ENCODE assay signal across 26 cellular contexts in the genomic region with DNA sequence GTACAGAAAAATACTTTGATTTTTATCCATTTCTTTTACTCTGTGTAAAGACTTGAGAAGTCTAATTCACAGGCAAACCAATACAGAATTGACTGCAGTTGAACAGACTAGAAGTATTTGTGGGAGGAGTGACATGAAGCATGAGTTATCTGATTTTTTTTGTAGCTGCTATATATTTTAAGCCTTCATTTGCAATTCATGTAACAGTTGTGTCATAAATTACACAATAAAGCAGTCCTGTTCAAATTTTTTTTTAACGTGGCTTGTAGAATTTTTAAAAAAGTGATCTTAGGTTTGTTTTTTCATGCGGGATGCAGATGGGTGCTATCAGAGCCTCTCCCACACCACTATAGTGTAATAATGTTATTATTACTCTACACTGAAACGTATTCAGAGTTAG. TPM values are rescaled to one million over a fixed set of nuclear protein-coding genes. Genes with fewer than 3 reads are reported as not detected.
DNase-seq lines count a peak whose midpoint lies in the region; ATAC-seq and TF ChIP-seq lines count a peak whose summit lies in the region.
"Had no signal": no experiment of that assay in that cellular context is flagged by ENCODE, and none has a peak within 500 bp of the region (broad histone marks: within the 10 kb centered on the region; RNA-seq: fewer than 3 reads in every experiment).

No MANE protein-coding gene starts in this region.

- H3K4me3 ChIP-seq in MM.1S (ENCODE audit: low read length) (no peak overlapping the region), adipocyte (ENCODE audit: low read length) (no peak overlapping the region), aorta (ENCODE audit: low read length in 2 of 2) (no peak overlapping the region)
- H3K4me3 ChIP-seq: BLaER1, dorsolateral prefrontal cortex, lower lobe of right lung, pancreas, right lobe of liver, uterus had no signal

- peaks cover 25% of the 10 kb centered on the region for H3K4me1 Mint-ChIP-seq in activated CD8-positive, alpha-beta memory T cell treated with anti-CD3 and anti-CD28 coated beads, Interleukin-2, amount 10 ng/mL, durations not matched to agents 7 days and 5 days
- H3K4me1 Mint-ChIP-seq in osteocyte (ENCODE audit: unreplicated experiment): peaks cover 28% of the 10 kb centered on the region
- H3K4me1 Mint-ChIP-seq in activated T-helper 2 cell treated with anti-CD3 and anti-CD28 coated beads, Interferon-gamma antibody, Interleukin-2, Interleukin-4, amounts not matched to agents 10 μg/mL and 5 μg/mL and 100 μg/mL, durations not matched to agents 14 hours and 24 hours and 36 hours (ENCODE audit: low read depth): peaks cover 15% of the 10 kb centered on the region

- no peak for TF ChIP-seq CTCF in MM.1S (IDR thresholded peaks at IDR 0.05; ENCODE audit: low read length)
- TF ChIP-seq CTCF in osteocyte (IDR thresholded peaks at IDR 0.05): no peak

- 0 out of 2 replicates have a peak overlapping the region, but pooled peaks have one; percentile 19 for H3K27ac ChIP-seq in MM.1S (ENCODE audit: low read length)
- no peak overlapping the region for H3K27ac ChIP-seq in aorta (ENCODE audit: low read depth in 1 of 2, low read length in 2 of 2)
- H3K27ac ChIP-seq: BLaER1, lower lobe of right lung, pancreas, right lobe of liver had no signal

- H3K9me2 ChIP-seq in MM.1S (replicated peaks; ENCODE audit: insufficient read depth, low read length): no peaks in the 10 kb centered on the region

- H3K9me3 ChIP-seq in MM.1S (replicated peaks; ENCODE audit: insufficient read depth, low read length): no peaks in the 10 kb centered on the region
- H3K9me3 ChIP-seq in adipocyte (ENCODE audit: control insufficient read depth, low read length): no peaks in the 10 kb centered on the region
- H3K9me3 ChIP-seq in aorta (ENCODE audit: control insufficient read depth, low read length): no peaks in the 10 kb centered on the region
- H3K9me3 ChIP-seq: BLaER1, lower lobe of right lung, pancreas, right lobe of liver, uterus had no signal

- no peak for ATAC-seq in activated CD8-positive, alpha-beta memory T cell treated with anti-CD3 and anti-CD28 coated beads, Interleukin-2, amount 10 ng/mL, durations not matched to agents 7 days and 5 days
- no peak for ATAC-seq in aorta (ENCODE audit: low FRiP score)
- ATAC-seq: lower lobe of right lung, pancreas, PC-3, right lobe of liver had no signal

- no peaks in the 10 kb centered on the region for H4K20me1 ChIP-seq in MM.1S (ENCODE audit: insufficient read depth, low read length)

- H3K9ac ChIP-seq in MM.1S (ENCODE audit: low read length) (no peak overlapping the region), adipocyte (ENCODE audit: low read length) (peak overlapping the region; percentile 11)
- H3K9ac ChIP-seq: BLaER1 had no signal

- H3K4me3 Mint-ChIP-seq in activated CD8-positive, alpha-beta memory T cell treated with anti-CD3 and anti-CD28 coated beads, Interleukin-2, amount 10 ng/mL, durations not matched to agents 7 days and 5 days: no peak overlapping the region
- H3K4me3 Mint-ChIP-seq in osteocyte (ENCODE audit: unreplicated experiment): no peak overlapping the region
- no peak overlapping the region for H3K4me3 Mint-ChIP-seq in activated T-helper 2 cell treated with anti-CD3 and anti-CD28 coated beads, Interferon-gamma antibody, Interleukin-2, Interleukin-4, amounts not matched to agents 10 μg/mL and 5 μg/mL and 100 μg/mL, durations not matched to agents 14 hours and 24 hours and 36 hours (ENCODE audit: low read depth)

- H3K27me3 ChIP-seq in MM.1S (replicated peaks; ENCODE audit: insufficient read depth, low read length) (no peaks in the 10 kb centered on the region), adipocyte (replicated peaks; ENCODE audit: control insufficient read depth, insufficient read depth, low read length) (no peaks in the 10 kb centered on the region), aorta (ENCODE audit: control insufficient read depth in 1 of 2, insufficient read depth in 2 of 2, low read length in 1 of 2) (no peaks in the 10 kb centered on the region)
- H3K27me3 ChIP-seq: BLaER1, dorsolateral prefrontal cortex, pancreas, right lobe of liver, uterus had no signal

- peak overlapping the region; percentile 15 for H3K27ac Mint-ChIP-seq in activated CD8-positive, alpha-beta memory T cell treated with anti-CD3 and anti-CD28 coated beads, Interleukin-2, amount 10 ng/mL, durations not matched to agents 7 days and 5 days
- peak overlapping the region; percentile 13 for H3K27ac Mint-ChIP-seq in osteocyte (ENCODE audit: unreplicated experiment)
- H3K27ac Mint-ChIP-seq in activated T-helper 2 cell treated with anti-CD3 and anti-CD28 coated beads, Interferon-gamma antibody, Interleukin-2, Interleukin-4, amounts not matched to agents 10 μg/mL and 5 μg/mL and 100 μg/mL, durations not matched to agents 14 hours and 24 hours and 36 hours: no peak overlapping the region

- H3K4me1 ChIP-seq in MM.1S (ENCODE audit: low read length): peaks cover 31% of the 10 kb centered on the region
- peaks cover 52% of the 10 kb centered on the region for H3K4me1 ChIP-seq in adipocyte (ENCODE audit: control insufficient read depth, insufficient read depth, low read length)
- H3K4me1 ChIP-seq in aorta (ENCODE audit: control insufficient read depth in 1 of 2, insufficient read depth in 2 of 2, low read length in 2 of 2): no peaks in the 10 kb centered on the region

- intact Hi-C loops in aorta (cut with DNase I): loop anchor here in 1 of 2 donors (10.0 kb wide), 1 partner anchor 65 kb away; the partner anchor contains the start of gene LTC4S
- intact Hi-C loops in activated T-helper 2 cell treated with anti-CD3 and anti-CD28 coated beads, Interferon-gamma antibody, Interleukin-2, Interleukin-4, amounts not matched to agents 10 μg/mL and 5 μg/mL and 100 μg/mL, durations not matched to agents 14 hours and 24 hours and 36 hours (cut with micrococcal nuclease): loop anchor here (10.0 kb wide), 1 partner anchor 175 kb away; the partner anchor contains the start of gene RUFY1

- H3K36me3 Mint-ChIP-seq in activated CD8-positive, alpha-beta memory T cell treated with anti-CD3 and anti-CD28 coated beads, Interleukin-2, amount 10 ng/mL, durations not matched to agents 7 days and 5 days: peaks cover 32% of the 10 kb centered on the region
- H3K36me3 Mint-ChIP-seq in osteocyte (ENCODE audit: unreplicated experiment): peaks cover 38% of the 10 kb centered on the region
- peaks cover 73% of the 10 kb centered on the region for H3K36me3 Mint-ChIP-seq in activated T-helper 2 cell treated with anti-CD3 and anti-CD28 coated beads, Interferon-gamma antibody, Interleukin-2, Interleukin-4, amounts not matched to agents 10 μg/mL and 5 μg/mL and 100 μg/mL, durations not matched to agents 14 hours and 24 hours and 36 hours (ENCODE audit: low read depth)

- no peak for DNase-seq in activated CD8-positive, alpha-beta memory T cell treated with anti-CD3 and anti-CD28 coated beads, Interleukin-2, amount 10 ng/mL, durations not matched to agents 7 days and 5 days
- DNase-seq in activated CD8-positive, alpha-beta memory T cell treated with anti-CD3 and anti-CD28 coated beads, Interleukin-2, amount 50 U/mL, for 4 hours: no peak
- DNase-seq in MM.1S (no peak), adipocyte (ENCODE audit: low read depth) (no peak), osteocyte (ENCODE audit: extremely low spot score, unreplicated experiment) (no peak), aorta (no peak), cerebellum (ENCODE audit: low spot score) (no peak)
- DNase-seq in activated T-helper 2 cell treated with anti-CD3 and anti-CD28 coated beads, Interferon-gamma antibody, Interleukin-2, Interleukin-4, amounts not matched to agents 10 μg/mL and 5 μg/mL and 100 μg/mL, durations not matched to agents 14 hours and 24 hours and 36 hours (ENCODE audit: low spot score): no peak
- DNase-seq: dorsolateral prefrontal cortex; EL; foreskin fibroblast; hippocampal formation; islet precursor cell; lower lobe of right lung; NCI-H1694 treated with DMSO at 0.1 percent for 48 hours; pancreas; PC-3; stimulated activated CD4-positive, alpha-beta T cell treated with anti-CD3 and anti-CD28 coated beads, Interleukin-15, amount 100 ng/mL, for 24 hours; uterus had no signal

- CTCF ChIA-PET in activated CD8-positive, alpha-beta memory T cell treated with anti-CD3 and anti-CD28 coated beads, Interleukin-2, amount 10 ng/mL, durations not matched to agents 7 days and 5 days (lab: Charles Lee): interaction anchor here (1.9 kb wide), 1 partner anchor 27 kb away, joined by 5 read pairs; no protein-coding TSS in a partner anchor

- peaks cover 31% of the 10 kb centered on the region for H3K79me2 ChIP-seq in MM.1S (ENCODE audit: low read length)

- peaks cover 44% of the 10 kb centered on the region for H3F3A ChIP-seq in MM.1S (ENCODE audit: insufficient read depth, low read length)

- no peaks in the 10 kb centered on the region for H3K27me3 Mint-ChIP-seq in activated CD8-positive, alpha-beta memory T cell treated with anti-CD3 and anti-CD28 coated beads, Interleukin-2, amount 10 ng/mL, durations not matched to agents 7 days and 5 days
- H3K27me3 Mint-ChIP-seq in osteocyte (ENCODE audit: unreplicated experiment): no peaks in the 10 kb centered on the region
- no peaks in the 10 kb centered on the region for H3K27me3 Mint-ChIP-seq in activated T-helper 2 cell treated with anti-CD3 and anti-CD28 coated beads, Interferon-gamma antibody, Interleukin-2, Interleukin-4, amounts not matched to agents 10 μg/mL and 5 μg/mL and 100 μg/mL, durations not matched to agents 14 hours and 24 hours and 36 hours (ENCODE audit: low read depth)

- H2AFZ ChIP-seq in MM.1S (ENCODE audit: low read length): no peak overlapping the region

- 68 to 70% methylated on average over 3 of the region's 3 CpGs for WGBS in aorta, 2 donors

- H3K9me3 Mint-ChIP-seq in activated CD8-positive, alpha-beta memory T cell treated with anti-CD3 and anti-CD28 coated beads, Interleukin-2, amount 10 ng/mL, durations not matched to agents 7 days and 5 days (ENCODE audit: low read depth): no peaks in the 10 kb centered on the region
- no peaks in the 10 kb centered on the region for H3K9me3 Mint-ChIP-seq in osteocyte (ENCODE audit: unreplicated experiment)
- H3K9me3 Mint-ChIP-seq in activated T-helper 2 cell treated with anti-CD3 and anti-CD28 coated beads, Interferon-gamma antibody, Interleukin-2, Interleukin-4, amounts not matched to agents 10 μg/mL and 5 μg/mL and 100 μg/mL, durations not matched to agents 14 hours and 24 hours and 36 hours: no peaks in the 10 kb centered on the region

- H3K36me3 ChIP-seq in MM.1S (replicated peaks; ENCODE audit: insufficient read depth, low read length) (peaks cover 24% of the 10 kb centered on the region; the same call in 1 of the 2 replicates), adipocyte (ENCODE audit: control insufficient read depth, insufficient read depth, low read length, severe bottlenecking) (peaks cover 64% of the 10 kb centered on the region), aorta (ENCODE audit: control insufficient read depth in 1 of 2, insufficient read depth in 2 of 2, low read length in 1 of 2) (peaks cover 0 to 8% of the 10 kb centered on the region in 2 donors)
- H3K36me3 ChIP-seq: uterus had no signal

- no peak overlapping the region for H3K4me2 ChIP-seq in MM.1S (ENCODE audit: low read depth, low read length)
- H3K4me2 ChIP-seq: BLaER1 had no signal

RNA-seq across cellular contexts. Expression of gene MAML1, which starts 2.9 kb away (rescaled TPM):
- total RNA-seq in activated CD8-positive, alpha-beta memory T cell treated with anti-CD3 and anti-CD28 coated beads, Interleukin-2, amount 10 ng/mL, durations not matched to agents 7 days and 5 days: 10 to 100 TPM; 34.7 to 34.9 TPM
- total RNA-seq in osteocyte (33.1 and 34.1 TPM in 2 replicates), aorta (10 to 100 TPM; 26.1 to 35.3 TPM), cerebellum (22.8 TPM)
- polyA plus RNA-seq in aorta: 10 to 100 TPM in 1 of 2 donors, 1 to 10 TPM in 1; 7.0 to 12.1 TPM
- total RNA-seq in activated T-helper 2 cell treated with anti-CD3 and anti-CD28 coated beads, Interferon-gamma antibody, Interleukin-2, Interleukin-4, amounts not matched to agents 10 μg/mL and 5 μg/mL and 100 μg/mL, durations not matched to agents 14 hours and 24 hours and 36 hours: 38.1 and 38.3 TPM in 2 replicates

RNA-seq across cellular contexts. Expression of gene CANX, which starts 31.0 kb away (rescaled TPM):
- total RNA-seq in activated CD8-positive, alpha-beta memory T cell treated with anti-CD3 and anti-CD28 coated beads, Interleukin-2, amount 10 ng/mL, durations not matched to agents 7 days and 5 days: 100 to 1,000 TPM; 273 to 457 TPM
- total RNA-seq in osteocyte: 809 and 868 TPM in 2 replicates
- 100 to 1,000 TPM; 511 to 514 TPM for total RNA-seq in aorta
- polyA plus RNA-seq in aorta: 100 to 1,000 TPM; 143 to 182 TPM
- total RNA-seq in cerebellum: 288 TPM
- total RNA-seq in activated T-helper 2 cell treated with anti-CD3 and anti-CD28 coated beads, Interferon-gamma antibody, Interleukin-2, Interleukin-4, amounts not matched to agents 10 μg/mL and 5 μg/mL and 100 μg/mL, durations not matched to agents 14 hours and 24 hours and 36 hours: 603 and 609 TPM in 2 replicates

RNA-seq across cellular contexts. Expression of gene CBY3, which starts 48.9 kb away (rescaled TPM):
- total RNA-seq in activated CD8-positive, alpha-beta memory T cell treated with anti-CD3 and anti-CD28 coated beads, Interleukin-2, amount 10 ng/mL, durations not matched to agents 7 days and 5 days: under 1 TPM in 1 of 2 experiments, not detected in 1; 0.59 TPM
- total RNA-seq in osteocyte (not detected in 2 replicates), aorta (not detected), cerebellum (0.64 TPM)
- not detected for polyA plus RNA-seq in aorta
- total RNA-seq in activated T-helper 2 cell treated with anti-CD3 and anti-CD28 coated beads, Interferon-gamma antibody, Interleukin-2, Interleukin-4, amounts not matched to agents 10 μg/mL and 5 μg/mL and 100 μg/mL, durations not matched to agents 14 hours and 24 hours and 36 hours: 0.39 and 0.51 TPM in 2 replicates
- total RNA-seq: A673; lower lobe of right lung; MCF 10A; myocyte; pancreas; right lobe of liver; T-helper 1 cell treated with Interleukin-12 subunit alpha and Interleukin-12 subunit beta and Interleukin-4 antibody, amounts not matched to agents 30 ng/mL and 1 ng/mL, for 36 hours; temporal lobe; uterus had no signal
- polyA plus RNA-seq: pancreas had no signal
